ENCODE assay signal across 1 cellular context in genomic region chr17:8382880-8383142, GRCh38.
TF ChIP-seq lines count a peak whose summit lies in the region.

No MANE protein-coding gene starts in this region.

TF ChIP-seq in SK-N-SH, 30 proteins besides CTCF, POLR2A, EP300 and RAD21 (continued from another document):
- TF ChIP-seq YY1 (IDR thresholded peaks at IDR 0.05; ENCODE audit: low read depth) (no peak; the same call in 1 of the 2 replicates), ELF1 (IDR thresholded peaks at IDR 0.05) (no peak), RCOR1 (IDR thresholded peaks at IDR 0.05; ENCODE audit: low read length) (no peak), SMC3 (IDR thresholded peaks at IDR 0.05; ENCODE audit: low read depth, low read length) (no peak), TEAD4 (IDR thresholded peaks at IDR 0.05; ENCODE audit: borderline replicate concordance, insufficient read depth) (no peak), FOSL2 (IDR thresholded peaks at IDR 0.05; ENCODE audit: borderline replicate concordance, low read depth) (no peak), MEF2A (IDR thresholded peaks at IDR 0.05; ENCODE audit: borderline replicate concordance, low read depth) (no peak), IRF3 (IDR thresholded peaks at IDR 0.05; ENCODE audit: low read depth, low read length) (no peak)
